Comparison of ENCODE assay signal across 23 cellular contexts in genomic region chr7:42194218-42194617, GRCh38. TPM values are rescaled to one million over a fixed set of nuclear protein-coding genes. Genes with fewer than 3 reads are reported as not detected.
DNase-seq lines count a peak whose midpoint lies in the region; ATAC-seq and TF ChIP-seq lines count a peak whose summit lies in the region.
"Had no signal": no experiment of that assay in that cellular context is flagged by ENCODE, and none has a peak within 500 bp of the region (broad histone marks: within the 10 kb centered on the region; RNA-seq: fewer than 3 reads in every experiment).

No MANE protein-coding gene starts in this region.

- H3K27me3 ChIP-seq in hepatocyte (no peaks in the 10 kb centered on the region), skeletal muscle satellite cell (ENCODE audit: control insufficient read depth, insufficient read depth, low read length) (no peaks in the 10 kb centered on the region)
- H3K27me3 ChIP-seq: ascending aorta, colonic mucosa, gastrocnemius medialis, neutrophil, right atrium auricular region, tibial nerve had no signal

- DNase-seq in HFFc6, result no peak
- DNase-seq in cardiac fibroblast (ENCODE audit: low read depth in 2 of 2), result peak; percentile 34 to 54
- DNase-seq in hepatocyte (ENCODE audit: low spot score), result no peak
- DNase-seq in glomerular visceral epithelial cell (ENCODE audit: extremely low spot score), result no peak
- DNase-seq in Right ventricle myocardium superior, result no peak
- DNase-seq: activated CD4-positive, alpha-beta T cell treated with anti-CD3 and anti-CD28 coated beads, Interleukin-2, amount 50 U/mL, for 48 hours; activated naive CD4-positive, alpha-beta T cell treated with anti-CD3 and anti-CD28 coated beads for 36 hours; activated T-cell treated with anti-CD3 and anti-CD28 coated beads, Interleukin-2, amount 50 U/mL, for 4 hours; colonic mucosa; gastrocnemius medialis; NCI-H1417 treated with DMSO at 0.1 percent for 48 hours; NCI-H526 treated with DMSO at 0.1 percent for 48 hours; SHP77 treated with DMSO at 0.1 percent for 48 hours had no signal

- peaks cover 76% of the 10 kb centered on the region for H3K4me1 Mint-ChIP-seq in HFFc6 (ENCODE audit: low read depth)

- H3K36me3 ChIP-seq in hepatocyte (replicated peaks; ENCODE audit: insufficient read depth, low read depth), result no peaks in the 10 kb centered on the region
- no peaks in the 10 kb centered on the region for H3K36me3 ChIP-seq in skeletal muscle satellite cell (ENCODE audit: insufficient read depth, low read length)
- H3K36me3 ChIP-seq: ascending aorta, colonic mucosa, gastrocnemius medialis, neutrophil, right atrium auricular region, tibial nerve had no signal

- no peaks in the 10 kb centered on the region; the same call in 1 of the 2 replicates for H3K27me3 Mint-ChIP-seq in HFFc6 (ENCODE audit: insufficient read depth)

- H3K27ac Mint-ChIP-seq in HFFc6, result peak overlapping the region; percentile 13; the same call in 1 of the 2 replicates
- H3K27ac Mint-ChIP-seq: activated naive CD4-positive, alpha-beta T cell treated with anti-CD3 and anti-CD28 coated beads for 36 hours; stimulated activated effector memory CD8-positive, alpha-beta T cell treated with anti-CD3 and anti-CD28 coated beads, Interleukin-12 subunit alpha, Interleukin-12 subunit beta, amount 100 ng/mL, for 72 hours; T-helper 1 cell treated with Interleukin-12 subunit alpha and Interleukin-12 subunit beta and Interleukin-4 antibody, amounts not matched to agents 30 μg/mL and 1 μg/mL, for 36 hours had no signal

- no peaks in the 10 kb centered on the region for H4K20me1 ChIP-seq in hepatocyte (ENCODE audit: insufficient read depth, poor library complexity, severe bottlenecking)

- WGBS in hepatocyte (ENCODE audit: low lambda C conversion rate, missing lambda C conversion rate), result 85% methylated on average over 3 of the region's 3 CpGs

- H3K4me2 ChIP-seq in hepatocyte, result peak overlapping the region; percentile 51
- H3K4me2 ChIP-seq in skeletal muscle satellite cell (ENCODE audit: low read length), result peak overlapping the region; percentile 66

- no peak overlapping the region for H2AFZ ChIP-seq in hepatocyte

- H3K79me2 ChIP-seq in hepatocyte, result peaks cover 46% of the 10 kb centered on the region

- peak overlapping the region; percentile 49 for H3K27ac ChIP-seq in hepatocyte
- H3K27ac ChIP-seq: ascending aorta, colonic mucosa, gastrocnemius medialis, neutrophil, right atrium auricular region, tibial nerve, VCaP had no signal

- TF ChIP-seq CTCF in HFFc6 (IDR thresholded peaks at IDR 0.05) (no peak), cardiac fibroblast (IDR thresholded peaks at IDR 0.05; ENCODE audit: low read depth, low read length) (no peak), hepatocyte (IDR thresholded peaks at IDR 0.05; ENCODE audit: poor library complexity) (no peak)

- no peaks in the 10 kb centered on the region for H3K9me2 ChIP-seq in hepatocyte (replicated peaks; ENCODE audit: insufficient read depth)

- ATAC-seq in HG02798 (IDR thresholded peaks at IDR 0.05; ENCODE audit: poor library complexity, unreplicated experiment), result no peak
- ATAC-seq in Right ventricle myocardium superior (ENCODE audit: poor library complexity), result no peak
- no peak for ATAC-seq in HG02610 (IDR thresholded peaks at IDR 0.05; ENCODE audit: unreplicated experiment)
- ATAC-seq: activated T-cell treated with anti-CD3 and anti-CD28 coated beads, Interleukin-2, amount 50 U/mL, for 4 hours; gastrocnemius medialis; stimulated activated effector memory CD8-positive, alpha-beta T cell treated with anti-CD3 and anti-CD28 coated beads, Interleukin-12 subunit alpha, Interleukin-12 subunit beta, amount 100 ng/mL, for 72 hours had no signal

- H3K4me1 ChIP-seq in hepatocyte (ENCODE audit: insufficient read depth) (peaks cover 13% of the 10 kb centered on the region), skeletal muscle satellite cell (ENCODE audit: control insufficient read depth, insufficient read depth, low read length) (peaks cover 33% of the 10 kb centered on the region)
- H3K4me1 ChIP-seq: colonic mucosa had no signal

- H3K9me3 Mint-ChIP-seq in HFFc6, result no peaks in the 10 kb centered on the region
- H3K9me3 Mint-ChIP-seq: activated naive CD4-positive, alpha-beta T cell treated with anti-CD3 and anti-CD28 coated beads for 36 hours; activated T-cell treated with anti-CD3 and anti-CD28 coated beads, Interleukin-2, amount 50 U/mL, for 4 hours; T-helper 1 cell treated with Interleukin-12 subunit alpha and Interleukin-12 subunit beta and Interleukin-4 antibody, amounts not matched to agents 30 μg/mL and 1 μg/mL, for 36 hours had no signal

- peak overlapping the region; percentile 58 for H3K4me3 Mint-ChIP-seq in HFFc6
- H3K4me3 Mint-ChIP-seq: activated naive CD4-positive, alpha-beta T cell treated with anti-CD3 and anti-CD28 coated beads for 36 hours; activated T-cell treated with anti-CD3 and anti-CD28 coated beads, Interleukin-2, amount 50 U/mL, for 4 hours; stimulated activated effector memory CD8-positive, alpha-beta T cell treated with anti-CD3 and anti-CD28 coated beads, Interleukin-12 subunit alpha, Interleukin-12 subunit beta, amount 100 ng/mL, for 72 hours; T-helper 1 cell treated with Interleukin-12 subunit alpha and Interleukin-12 subunit beta and Interleukin-4 antibody, amounts not matched to agents 30 μg/mL and 1 μg/mL, for 36 hours had no signal

- H3K9ac ChIP-seq in skeletal muscle satellite cell (ENCODE audit: low read depth, low read length), result no peak overlapping the region

- no peaks in the 10 kb centered on the region for H3K9me3 ChIP-seq in hepatocyte (ENCODE audit: low read depth)
- no peaks in the 10 kb centered on the region for H3K9me3 ChIP-seq in skeletal muscle satellite cell (replicated peaks; ENCODE audit: low read length)
- H3K9me3 ChIP-seq: ascending aorta, colonic mucosa, gastrocnemius medialis, neutrophil, right atrium auricular region, tibial nerve had no signal

- H3K4me3 ChIP-seq in cardiac fibroblast (replicated peaks in 1 of 2; ENCODE audit: low read depth in 2 of 2, low read length in 2 of 2) (peak overlapping the region; percentile 12 to 22), hepatocyte (no peak overlapping the region), skeletal muscle satellite cell (ENCODE audit: low read length) (no peak overlapping the region)
- H3K4me3 ChIP-seq: ascending aorta, colonic mucosa, gastrocnemius medialis, right atrium auricular region, tibial nerve had no signal

- intact Hi-C loops in Right ventricle myocardium superior (cut with DNase I), result no loop called here

- H3K36me3 Mint-ChIP-seq in HFFc6 (ENCODE audit: low read depth), result 0 out of 2 replicates have a peak, but pooled peaks cover 6% of the 10 kb centered on the region
- H3K36me3 Mint-ChIP-seq: stimulated activated effector memory CD8-positive, alpha-beta T cell treated with anti-CD3 and anti-CD28 coated beads, Interleukin-12 subunit alpha, Interleukin-12 subunit beta, amount 100 ng/mL, for 72 hours had no signal

RNA-seq across cellular contexts. Expression of gene GLI3, which starts 42.8 kb away (rescaled TPM):
- 10 to 100 TPM; 12.5 to 23.0 (median 21.7) TPM for total RNA-seq in HFFc6 (2021; fragmentation: NEBNext Ultra II Directional; extraction: Animal tissue kit (Norgen Biotek cat#: 25700))
- total RNA-seq in hepatocyte (3.6 and 5.5 TPM in 2 replicates), Right ventricle myocardium superior (3.3 TPM)
- 20.0 and 25.2 TPM in 2 replicates for polyA plus RNA-seq in hepatocyte
- total RNA-seq in skeletal muscle satellite cell (2012; rRNA removed), result 2.8 and 3.1 TPM in 2 replicates

Comparison
In these comparisons a context has a peak if more than half of its experiments do, and no peak if none do; other contexts are left out.
1. DNase-seq: peak in cardiac fibroblast (2 of 2); none in HFFc6 (single experiment), hepatocyte (single experiment), glomerular visceral epithelial cell (single experiment) and Right ventricle myocardium superior (single experiment).
2. H3K4me3 ChIP-seq: peak in cardiac fibroblast (2 of 2); none in hepatocyte (single experiment) and skeletal muscle satellite cell (single experiment).